In the genomic region with DNA sequence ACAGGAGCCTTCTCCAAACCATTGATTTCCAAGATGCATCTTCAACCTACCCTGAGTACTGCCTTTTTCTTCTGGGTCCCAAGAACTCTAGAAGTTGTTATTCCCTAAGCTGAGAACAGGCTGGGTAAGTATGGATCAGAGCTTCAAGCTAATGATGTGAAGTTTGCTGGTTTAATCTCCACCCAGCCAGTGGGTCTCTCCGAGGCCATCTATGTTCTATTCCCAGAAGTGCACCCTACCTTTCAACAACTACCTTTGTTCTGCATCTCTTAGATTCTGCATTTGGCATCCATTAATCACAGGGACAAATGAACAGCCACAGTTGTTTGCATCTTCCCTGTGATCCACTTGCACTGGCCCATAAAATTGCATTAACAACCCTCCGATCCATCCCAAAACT, we compare ENCODE assay signal across 15 cellular contexts.
DNase-seq lines count a peak whose midpoint lies in the region; ATAC-seq and TF ChIP-seq lines count a peak whose summit lies in the region.
"Had no signal": no experiment of that assay in that cellular context is flagged by ENCODE, and none has a peak within 500 bp of the region (broad histone marks: within the 10 kb centered on the region; RNA-seq: fewer than 3 reads in every experiment).

No MANE protein-coding gene starts in this region.

- no peak overlapping the region for H3K4me3 ChIP-seq in astrocyte of the spinal cord (ENCODE audit: low read depth, low read length)
- H3K4me3 ChIP-seq: stomach had no signal

- in situ Hi-C loops in astrocyte of the spinal cord (cut with HindIII; ENCODE audit: low sequenced_read_pairs), result no loop called here

- peak; percentile 29 for TF ChIP-seq CTCF in astrocyte of the spinal cord (IDR thresholded peaks at IDR 0.05; ENCODE audit: low read depth, low read length)

- DNase-seq in ELR (ENCODE audit: low read depth) (peak; percentile 26), Kasumi-1 (lab: John Stamatoyannopoulos, UW) (peak; percentile 1 to 19), astrocyte of the spinal cord (ENCODE audit: low read depth, low spot score) (no peak), kidney tubule cell (ENCODE audit: low spot score) (peak; percentile 9), NOMO-1 treated with dmso at 0.1 percent for 144 hours (lab: John Stamatoyannopoulos, UW; ENCODE audit: unreplicated experiment) (no peak)
- no peak for DNase-seq in activated CD4-positive, alpha-beta T cell treated with anti-CD3 and anti-CD28 coated beads for 4 hours
- DNase-seq in activated effector memory CD4-positive, alpha-beta T cell treated with anti-CD3 and anti-CD28 coated beads, Interleukin-2, amount 50 U/mL, for 16 hours, result no peak
- DNase-seq: activated CD4-positive, CD25-positive, alpha-beta regulatory T cell treated with anti-CD3 and anti-CD28 coated beads, Interleukin-2, amount 50 U/mL, for 72 hours; activated T-cell treated with anti-CD3 and anti-CD28 coated beads, Interleukin-2, amount 50 U/mL, for 72 hours; CD4-positive, alpha-beta memory T cell; NCI-H1092 treated with DMSO at 0.1 percent for 48 hours; NCI-H524 treated with DMSO at 0.1 percent for 48 hours; retina; stomach had no signal

- no peak for ATAC-seq in GM18861 (IDR thresholded peaks at IDR 0.05; ENCODE audit: unreplicated experiment)
- ATAC-seq: activated T-cell treated with anti-CD3 and anti-CD28 coated beads, Interleukin-2, amount 50 U/mL, for 72 hours had no signal

Comparison
In these comparisons a context has a peak if more than half of its experiments do, and no peak if none do; other contexts are left out.
1. DNase-seq: peak in ELR (single experiment), Kasumi-1 (2 of 2) and kidney tubule cell (single experiment); none in astrocyte of the spinal cord (single experiment), activated CD4-positive, alpha-beta T cell treated with anti-CD3 and anti-CD28 coated beads for 4 hours (0 of 2), activated effector memory CD4-positive, alpha-beta T cell treated with anti-CD3 and anti-CD28 coated beads, Interleukin-2, amount 50 U/mL, for 16 hours (single experiment) and NOMO-1 treated with dmso at 0.1 percent for 144 hours (single experiment).